8 cellular contexts compared by ENCODE assay signal in the genomic region with DNA sequence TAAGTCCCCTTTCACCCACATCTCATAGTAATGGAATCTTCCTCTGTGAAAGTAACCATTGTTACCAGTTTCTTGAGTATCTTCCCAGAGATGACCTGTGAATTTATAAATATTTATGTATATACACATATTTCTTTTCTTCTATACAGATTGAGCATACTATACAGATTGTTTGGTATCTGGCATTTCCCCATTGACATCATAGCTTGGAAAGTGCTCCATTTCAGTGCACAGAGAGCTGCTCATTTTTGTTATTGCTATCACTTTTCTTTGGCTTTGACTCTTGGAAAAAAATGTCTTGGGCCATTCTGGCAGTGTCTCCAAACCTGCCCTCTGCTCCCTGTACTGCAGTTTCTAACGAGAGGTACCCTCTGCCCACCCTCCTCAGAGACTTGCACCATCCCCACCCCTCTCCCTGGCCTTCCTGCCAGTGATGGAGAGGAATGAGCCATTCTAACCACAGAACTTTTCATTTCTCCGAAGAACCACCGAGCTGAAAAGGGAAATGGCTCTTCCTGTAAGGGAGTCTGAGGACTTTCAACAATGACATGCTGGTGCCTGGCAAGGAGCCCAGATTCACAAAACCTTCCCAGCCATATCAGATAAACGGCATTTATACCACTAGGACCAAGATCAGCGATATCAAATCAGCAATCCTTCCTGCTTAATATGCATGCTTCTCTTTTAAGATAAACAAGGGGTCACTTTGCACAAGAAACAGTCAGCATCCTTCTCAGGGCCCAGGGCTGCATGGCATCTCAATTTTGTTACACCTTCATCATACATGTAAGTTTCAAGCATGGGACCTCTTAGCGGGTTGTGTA. TPM values are rescaled to one million over a fixed set of nuclear protein-coding genes. Genes with fewer than 3 reads are reported as not detected.
DNase-seq lines count a peak whose midpoint lies in the region; ATAC-seq lines count a peak whose summit lies in the region.

No MANE protein-coding gene starts in this region.

- H3K4me3 Mint-ChIP-seq in activated CD8-positive, alpha-beta memory T cell treated with anti-CD3 and anti-CD28 coated beads, Interleukin-2, amount 10 ng/mL, durations not matched to agents 7 days and 5 days: peak overlapping the region; percentile 43
- H3K4me3 Mint-ChIP-seq in activated CD4-positive, alpha-beta T cell treated with anti-CD3 and anti-CD28 coated beads, Interleukin-2, amount 10 ng/mL, durations not matched to agents 7 days and 5 days: peak overlapping the region; percentile 27
- H3K4me3 Mint-ChIP-seq in stimulated activated memory B cell treated with anti-CD40 and anti-IgM and Interleukin-4, amounts not matched to agents 10 μg/mL and 1 μg/mL and 100 μg/mL, for 72 hours: no peak overlapping the region

- H3K9me3 Mint-ChIP-seq in activated CD8-positive, alpha-beta memory T cell treated with anti-CD3 and anti-CD28 coated beads, Interleukin-2, amount 10 ng/mL, durations not matched to agents 7 days and 5 days (ENCODE audit: low read depth): peaks cover 4% of the 10 kb centered on the region
- peaks cover 12% of the 10 kb centered on the region for H3K9me3 Mint-ChIP-seq in activated CD4-positive, alpha-beta T cell treated with anti-CD3 and anti-CD28 coated beads, Interleukin-2, amount 10 ng/mL, durations not matched to agents 7 days and 5 days
- H3K9me3 Mint-ChIP-seq in stimulated activated memory B cell treated with anti-CD40 and anti-IgM and Interleukin-4, amounts not matched to agents 10 μg/mL and 1 μg/mL and 100 μg/mL, for 72 hours: no peaks in the 10 kb centered on the region

- peaks cover 10% of the 10 kb centered on the region for H3K36me3 Mint-ChIP-seq in activated CD8-positive, alpha-beta memory T cell treated with anti-CD3 and anti-CD28 coated beads, Interleukin-2, amount 10 ng/mL, durations not matched to agents 7 days and 5 days
- H3K36me3 Mint-ChIP-seq in activated CD4-positive, alpha-beta T cell treated with anti-CD3 and anti-CD28 coated beads, Interleukin-2, amount 10 ng/mL, durations not matched to agents 7 days and 5 days (ENCODE audit: low read depth): peaks cover 6% of the 10 kb centered on the region
- H3K36me3 Mint-ChIP-seq in stimulated activated memory B cell treated with anti-CD40 and anti-IgM and Interleukin-4, amounts not matched to agents 10 μg/mL and 1 μg/mL and 100 μg/mL, for 72 hours: no peaks in the 10 kb centered on the region

- ATAC-seq in activated CD8-positive, alpha-beta memory T cell treated with anti-CD3 and anti-CD28 coated beads, Interleukin-2, amount 10 ng/mL, durations not matched to agents 7 days and 5 days: peak; percentile 65
- ATAC-seq in stimulated activated memory B cell treated with anti-CD40 and anti-IgM and Interleukin-4, amounts not matched to agents 10 μg/mL and 1 μg/mL and 100 μg/mL, for 72 hours: peak; percentile 43
- no peak for ATAC-seq in HG03025 (IDR thresholded peaks at IDR 0.05; ENCODE audit: low FRiP score, unreplicated experiment)

- H3K27me3 Mint-ChIP-seq in activated CD8-positive, alpha-beta memory T cell treated with anti-CD3 and anti-CD28 coated beads, Interleukin-2, amount 10 ng/mL, durations not matched to agents 7 days and 5 days: peaks cover 26% of the 10 kb centered on the region
- peaks cover 2% of the 10 kb centered on the region for H3K27me3 Mint-ChIP-seq in activated CD4-positive, alpha-beta T cell treated with anti-CD3 and anti-CD28 coated beads, Interleukin-2, amount 10 ng/mL, durations not matched to agents 7 days and 5 days
- H3K27me3 Mint-ChIP-seq in stimulated activated memory B cell treated with anti-CD40 and anti-IgM and Interleukin-4, amounts not matched to agents 10 μg/mL and 1 μg/mL and 100 μg/mL, for 72 hours: peaks cover 51% of the 10 kb centered on the region

- H3K4me1 Mint-ChIP-seq in activated CD8-positive, alpha-beta memory T cell treated with anti-CD3 and anti-CD28 coated beads, Interleukin-2, amount 10 ng/mL, durations not matched to agents 7 days and 5 days: peaks cover 40% of the 10 kb centered on the region
- H3K4me1 Mint-ChIP-seq in activated CD4-positive, alpha-beta T cell treated with anti-CD3 and anti-CD28 coated beads, Interleukin-2, amount 10 ng/mL, durations not matched to agents 7 days and 5 days: peaks cover 50% of the 10 kb centered on the region
- peaks cover 6% of the 10 kb centered on the region for H3K4me1 Mint-ChIP-seq in stimulated activated memory B cell treated with anti-CD40 and anti-IgM and Interleukin-4, amounts not matched to agents 10 μg/mL and 1 μg/mL and 100 μg/mL, for 72 hours

- CTCF ChIA-PET in activated CD8-positive, alpha-beta memory T cell treated with anti-CD3 and anti-CD28 coated beads, Interleukin-2, amount 10 ng/mL, durations not matched to agents 7 days and 5 days (lab: Charles Lee): interaction anchor here (1.3 to 3.6 kb wide), 2 partner anchors 20 to 41 kb away, joined by 8 to 12 read pairs; a partner anchor contains a TSS
- CTCF ChIA-PET in activated CD4-positive, alpha-beta T cell treated with anti-CD3 and anti-CD28 coated beads, Interleukin-2, amount 10 ng/mL, durations not matched to agents 7 days and 5 days (lab: Charles Lee): interaction anchor here (0.6 to 1.2 kb wide), 3 partner anchors 14 to 104 kb away, joined by 3 read pairs; no protein-coding TSS in a partner anchor

- peak overlapping the region; percentile 78 for H3K27ac Mint-ChIP-seq in activated CD8-positive, alpha-beta memory T cell treated with anti-CD3 and anti-CD28 coated beads, Interleukin-2, amount 10 ng/mL, durations not matched to agents 7 days and 5 days
- H3K27ac Mint-ChIP-seq in activated CD4-positive, alpha-beta T cell treated with anti-CD3 and anti-CD28 coated beads, Interleukin-2, amount 10 ng/mL, durations not matched to agents 7 days and 5 days: peak overlapping the region; percentile 48
- no peak overlapping the region for H3K27ac Mint-ChIP-seq in stimulated activated memory B cell treated with anti-CD40 and anti-IgM and Interleukin-4, amounts not matched to agents 10 μg/mL and 1 μg/mL and 100 μg/mL, for 72 hours

- peak; percentile 64 for DNase-seq in activated CD8-positive, alpha-beta memory T cell treated with anti-CD3 and anti-CD28 coated beads, Interleukin-2, amount 10 ng/mL, durations not matched to agents 7 days and 5 days
- no peak for DNase-seq in activated CD8-positive, alpha-beta memory T cell treated with anti-CD3 and anti-CD28 coated beads for 24 hours
- DNase-seq in LoVo (ENCODE audit: low spot score) (peak; percentile 7), foreskin melanocyte (peak; percentile 39), GM19240 (ENCODE audit: insufficient read length, low spot score) (no peak)
- DNase-seq in activated CD4-positive, alpha-beta T cell treated with anti-CD3 and anti-CD28 coated beads, Interleukin-2, amount 10 ng/mL, durations not matched to agents 7 days and 5 days: peak; percentile 38

- POLR2A ChIA-PET in activated CD4-positive, alpha-beta T cell treated with anti-CD3 and anti-CD28 coated beads, Interleukin-2, amount 10 ng/mL, durations not matched to agents 7 days and 5 days (lab: Charles Lee): interaction anchor here (0.9 kb wide), 1 partner anchor 21 kb away, joined by 4 read pairs; no protein-coding TSS in a partner anchor

RNA-seq across cellular contexts. Expression of a gene that starts 19.7 kb away (rescaled TPM):
- total RNA-seq in activated CD8-positive, alpha-beta memory T cell treated with anti-CD3 and anti-CD28 coated beads, Interleukin-2, amount 10 ng/mL, durations not matched to agents 7 days and 5 days: 10 to 100 TPM; 52.7 to 80.3 TPM
- total RNA-seq in activated CD4-positive, alpha-beta T cell treated with anti-CD3 and anti-CD28 coated beads, Interleukin-2, amount 10 ng/mL, durations not matched to agents 7 days and 5 days: 10 to 100 TPM; 86.4 to 93.1 TPM

Comparison
In these comparisons a context has a peak if more than half of its experiments do, and no peak if none do; other contexts are left out.
1. DNase-seq: peak in activated CD8-positive, alpha-beta memory T cell treated with anti-CD3 and anti-CD28 coated beads, Interleukin-2, amount 10 ng/mL, durations not matched to agents 7 days and 5 days (single experiment), LoVo (single experiment), activated CD4-positive, alpha-beta T cell treated with anti-CD3 and anti-CD28 coated beads, Interleukin-2, amount 10 ng/mL, durations not matched to agents 7 days and 5 days (single experiment) and foreskin melanocyte (single experiment); none in activated CD8-positive, alpha-beta memory T cell treated with anti-CD3 and anti-CD28 coated beads for 24 hours (single experiment) and GM19240 (single experiment).